Comparison of ENCODE assay signal across 7 cellular contexts in the genomic region with DNA sequence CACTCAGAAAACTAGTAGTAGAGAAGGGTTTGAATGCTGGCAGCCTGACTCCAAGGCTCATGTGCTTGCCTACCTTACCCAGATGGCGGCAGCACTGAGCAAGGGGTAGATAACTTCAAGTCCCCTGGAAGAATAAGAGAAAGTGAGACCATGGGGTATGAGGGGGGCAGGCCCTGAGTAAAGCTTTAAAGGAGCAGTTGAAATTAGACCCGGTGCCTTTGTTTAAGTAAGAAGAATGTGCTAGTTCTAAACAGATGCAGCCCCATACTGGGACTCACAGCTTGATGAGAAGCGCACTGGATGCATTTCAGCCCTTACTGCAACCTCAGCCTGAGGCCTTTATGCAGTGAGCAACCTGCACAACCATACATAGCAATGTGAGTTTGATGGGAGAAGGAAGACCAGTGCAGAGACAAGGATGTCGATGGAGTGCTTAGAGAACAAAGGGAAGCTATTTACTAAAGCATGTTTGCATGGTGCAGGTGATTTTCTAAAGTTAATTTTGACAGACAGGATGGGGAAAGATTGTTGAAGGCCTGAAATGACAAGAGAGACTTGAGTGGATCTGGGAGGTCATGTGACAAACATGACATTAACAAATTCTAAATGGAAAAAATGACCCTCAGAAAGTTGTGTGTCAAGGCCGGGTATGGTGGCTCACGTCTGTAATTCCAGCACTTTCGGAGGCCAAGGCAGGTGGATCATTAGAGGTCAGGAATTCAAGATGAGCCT. TPM values are rescaled to one million over a fixed set of nuclear protein-coding genes. Genes with fewer than 3 reads are reported as not detected.
DNase-seq lines count a peak whose midpoint lies in the region; ATAC-seq and TF ChIP-seq lines count a peak whose summit lies in the region.

No MANE protein-coding gene starts in this region.

- DNase-seq in G401 (ENCODE audit: low spot score): peak; percentile 22
- DNase-seq in KBM-7: peak; percentile 66
- peak; percentile 68 for DNase-seq in activated CD4-positive, alpha-beta memory T cell treated with anti-CD3 and anti-CD28 coated beads, Interleukin-2, amount 10 ng/mL, durations not matched to agents 7 days and 5 days
- no peak for DNase-seq in foreskin keratinocyte
- DNase-seq in stimulated activated CD4-positive, alpha-beta T cell treated with anti-CD3 and anti-CD28 coated beads, TNF-alpha, amount 100 ng/mL, for 48 hours (ENCODE audit: low read depth in 3 of 3): peak in 2 of 3 donors; percentile 59 to 70
- DNase-seq in mucosa of gallbladder (ENCODE audit: low spot score): no peak
- no peak for DNase-seq in NCI-H1092 treated with DMSO at 0.1 percent for 48 hours (lab: John Stamatoyannopoulos, UW)

- no peaks in the 10 kb centered on the region for H3K27me3 Mint-ChIP-seq in activated CD4-positive, alpha-beta memory T cell treated with anti-CD3 and anti-CD28 coated beads, Interleukin-2, amount 10 ng/mL, durations not matched to agents 7 days and 5 days

- H3K36me3 Mint-ChIP-seq in activated CD4-positive, alpha-beta memory T cell treated with anti-CD3 and anti-CD28 coated beads, Interleukin-2, amount 10 ng/mL, durations not matched to agents 7 days and 5 days (ENCODE audit: low read depth): peaks cover 41% of the 10 kb centered on the region

- H3K4me1 ChIP-seq in foreskin keratinocyte: peaks cover 13% of the 10 kb centered on the region

- H3K27ac Mint-ChIP-seq in activated CD4-positive, alpha-beta memory T cell treated with anti-CD3 and anti-CD28 coated beads, Interleukin-2, amount 10 ng/mL, durations not matched to agents 7 days and 5 days: peak overlapping the region; percentile 73

- peaks cover 46% of the 10 kb centered on the region for H3K27me3 ChIP-seq in foreskin keratinocyte

- H3K9me3 Mint-ChIP-seq in activated CD4-positive, alpha-beta memory T cell treated with anti-CD3 and anti-CD28 coated beads, Interleukin-2, amount 10 ng/mL, durations not matched to agents 7 days and 5 days: no peaks in the 10 kb centered on the region

- no peak overlapping the region for H3K27ac ChIP-seq in foreskin keratinocyte

- POLR2A ChIA-PET in activated CD4-positive, alpha-beta memory T cell treated with anti-CD3 and anti-CD28 coated beads, Interleukin-2, amount 10 ng/mL, durations not matched to agents 7 days and 5 days (lab: Charles Lee): interaction anchor here (1.0 to 7.6 kb wide), 12 partner anchors 10 to 413 kb away, joined by 3 to 84 read pairs (median 6); partner anchors contain the start of gene ATF4

- H3K4me3 Mint-ChIP-seq in activated CD4-positive, alpha-beta memory T cell treated with anti-CD3 and anti-CD28 coated beads, Interleukin-2, amount 10 ng/mL, durations not matched to agents 7 days and 5 days: peak overlapping the region; percentile 42

- peak; percentile 63 for TF ChIP-seq CTCF in foreskin keratinocyte (conservative IDR thresholded peaks at IDR 0.05)

- ATAC-seq in foreskin keratinocyte: no peak

- in situ Hi-C loops in G401 (cut with HindIII; ENCODE audit: low sequenced_read_pairs) (no loop called here), KBM-7 (cut with MboI; ENCODE audit: low pct_unique_long_range_greater_than_20kb, low sequenced_read_pairs) (no loop called here)

- peaks cover 56% of the 10 kb centered on the region for H3K4me1 Mint-ChIP-seq in activated CD4-positive, alpha-beta memory T cell treated with anti-CD3 and anti-CD28 coated beads, Interleukin-2, amount 10 ng/mL, durations not matched to agents 7 days and 5 days

- CTCF ChIA-PET in activated CD4-positive, alpha-beta memory T cell treated with anti-CD3 and anti-CD28 coated beads, Interleukin-2, amount 10 ng/mL, durations not matched to agents 7 days and 5 days (lab: Charles Lee): interaction anchor here (0.5 to 4.2 kb wide), 19 partner anchors 9 to 437 kb away, joined by 3 to 62 read pairs (median 5); no protein-coding TSS in a partner anchor

RNA-seq across cellular contexts. Expression of gene TMA7B, which starts 27.1 kb away (rescaled TPM):
- not detected in 2 replicates for total RNA-seq in G401 (2014; rRNA removed; shearing (Covaris generic))
- total RNA-seq in activated CD4-positive, alpha-beta memory T cell treated with anti-CD3 and anti-CD28 coated beads, Interleukin-2, amount 10 ng/mL, durations not matched to agents 7 days and 5 days: 1 to 10 TPM; 3.7 to 4.3 TPM
- not detected in 2 replicates for total RNA-seq in foreskin keratinocyte
- not detected in 2 replicates for polyA plus RNA-seq in foreskin keratinocyte
- 0.66 TPM for total RNA-seq in mucosa of gallbladder

RNA-seq across cellular contexts. Expression of gene GRAP2, which starts 32.2 kb away (rescaled TPM):
- total RNA-seq in G401 (2014; rRNA removed; shearing (Covaris generic)): 0.47 and 0.49 TPM in 2 replicates
- total RNA-seq in activated CD4-positive, alpha-beta memory T cell treated with anti-CD3 and anti-CD28 coated beads, Interleukin-2, amount 10 ng/mL, durations not matched to agents 7 days and 5 days: 100 to 1,000 TPM; 108 to 111 TPM
- total RNA-seq in foreskin keratinocyte (not detected in 2 replicates), mucosa of gallbladder (9.8 TPM)
- polyA plus RNA-seq in foreskin keratinocyte: not detected in 2 replicates

RNA-seq across cellular contexts. Expression of gene ENTHD1, which starts 39.5 kb away (rescaled TPM):
- total RNA-seq in G401 (2014; rRNA removed; shearing (Covaris generic)): not detected in 2 replicates
- under 1 TPM in 1 of 2 experiments, not detected in 1; 0.13 TPM for total RNA-seq in activated CD4-positive, alpha-beta memory T cell treated with anti-CD3 and anti-CD28 coated beads, Interleukin-2, amount 10 ng/mL, durations not matched to agents 7 days and 5 days
- total RNA-seq in foreskin keratinocyte: not detected in 2 replicates
- polyA plus RNA-seq in foreskin keratinocyte: not detected in 2 replicates
- total RNA-seq in mucosa of gallbladder: 0.09 TPM

Comparison
In these comparisons a context has a peak if more than half of its experiments do, and no peak if none do; other contexts are left out.
1. DNase-seq: peak in G401 (single experiment), KBM-7 (single experiment), activated CD4-positive, alpha-beta memory T cell treated with anti-CD3 and anti-CD28 coated beads, Interleukin-2, amount 10 ng/mL, durations not matched to agents 7 days and 5 days (single experiment) and stimulated activated CD4-positive, alpha-beta T cell treated with anti-CD3 and anti-CD28 coated beads, TNF-alpha, amount 100 ng/mL, for 48 hours (2 of 3); none in foreskin keratinocyte (0 of 2), mucosa of gallbladder (single experiment) and NCI-H1092 treated with DMSO at 0.1 percent for 48 hours (single experiment).
2. RNA of gene GRAP2, which starts 32.2 kb away (total RNA-seq): 108 to 111 TPM in activated CD4-positive, alpha-beta memory T cell treated with anti-CD3 and anti-CD28 coated beads, Interleukin-2, amount 10 ng/mL, durations not matched to agents 7 days and 5 days; 9.8 TPM in mucosa of gallbladder (single experiment), 0.47 to 0.49 TPM in G401 and not detected in foreskin keratinocyte; every median in the first group is over 10 times any median in the second.